In genomic region chr15:75738647-75739325, GRCh38 we compare ENCODE assay signal across 1 cellular context.
A peak's percentile ranks its signal among the peaks of the same experiment; 100 is the strongest.
TF ChIP-seq lines count a peak whose summit lies in the region.

No MANE protein-coding gene starts in this region.

TF ChIP-seq in K562, 482 proteins besides CTCF, POLR2A, EP300 and RAD21 (continued from another document and continues in another):
- no peak for TF ChIP-seq TSHZ1 (CRISPR knock-in tag; IDR thresholded peaks at IDR 0.05)
- no peak for TF ChIP-seq ZNF589 (CRISPR knock-in tag; IDR thresholded peaks at IDR 0.05; ENCODE audit: low read depth)
- peak; percentile 59 for TF ChIP-seq EGR1 (conservative IDR thresholded peaks at IDR 0.05)
- peak; percentile 66; the same call in 1 of the 2 replicates for TF ChIP-seq NR3C1 (CRISPR knock-in tag; IDR thresholded peaks at IDR 0.05)
- TF ChIP-seq MYC (IDR thresholded peaks at IDR 0.05; ENCODE audit: low read depth, low read length), result peak; percentile 89
- peak; percentile 94; the same call in 1 of the 2 replicates for TF ChIP-seq MYC (CRISPR knock-in tag; IDR thresholded peaks at IDR 0.05; ENCODE audit: borderline replicate concordance, low read depth)
- 0 out of 2 replicates have a peak, but pooled peaks have one; percentile 26 for TF ChIP-seq BCOR (IDR thresholded peaks at IDR 0.05)
- no peak for TF ChIP-seq NR4A1 (CRISPR knock-in tag; IDR thresholded peaks at IDR 0.05)
- TF ChIP-seq NR4A1 (tag; IDR thresholded peaks at IDR 0.05), result 0 out of 2 replicates have a peak, but pooled peaks have one; percentile 23
- TF ChIP-seq ETS2 (tag; IDR thresholded peaks at IDR 0.05; ENCODE audit: borderline replicate concordance, poor library complexity, severe bottlenecking), result no peak
- TF ChIP-seq PHB2 (IDR thresholded peaks at IDR 0.05; ENCODE audit: low read depth), result no peak
- peak; percentile 84 to 93 for TF ChIP-seq E2F6 (IDR thresholded peaks at IDR 0.05; ENCODE audit: borderline replicate concordance in 1 of 2, extremely low read depth in 1 of 2, insufficient read depth in 1 of 2, insufficient read length in 1 of 2, low read depth in 1 of 2, low read length in 1 of 2, poor library complexity in 1 of 2, severe bottlenecking in 1 of 2)
- peak; percentile 70; the same call in 1 of the 2 replicates for TF ChIP-seq HDAC2 (IDR thresholded peaks at IDR 0.05)
- peak; percentile 74 for TF ChIP-seq ZFX (CRISPR knock-in tag; IDR thresholded peaks at IDR 0.05)
- TF ChIP-seq HINFP (tag; conservative IDR thresholded peaks at IDR 0.05; ENCODE audit: low read depth), result peak; percentile 34; the same call in 1 of the 2 replicates
- TF ChIP-seq HLTF (IDR thresholded peaks at IDR 0.05), result 0 out of 2 replicates have a peak, but pooled peaks have one; percentile 21
- no peak for TF ChIP-seq ZNF175 (CRISPR knock-in tag; IDR thresholded peaks at IDR 0.05; ENCODE audit: low read depth)
- TF ChIP-seq ETV5 (CRISPR knock-in tag; IDR thresholded peaks at IDR 0.05; ENCODE audit: low read depth), result no peak
- TF ChIP-seq ARID4B (CRISPR knock-in tag; IDR thresholded peaks at IDR 0.05), result peak; percentile 91
- 0 out of 2 replicates have a peak, but pooled peaks have one; percentile 36 for TF ChIP-seq ZBTB2 (IDR thresholded peaks at IDR 0.05)
- no peak for TF ChIP-seq NFE2L1 (tag; IDR thresholded peaks at IDR 0.05; ENCODE audit: borderline replicate concordance, low read depth)
- 0 out of 2 replicates have a peak, but pooled peaks have one; percentile 65 for TF ChIP-seq ATF7 (IDR thresholded peaks at IDR 0.05)
- TF ChIP-seq FUS (optimal IDR thresholded peaks at IDR 0.05; ENCODE audit: low read depth, low read length), result no peak
- TF ChIP-seq GATAD2A (IDR thresholded peaks at IDR 0.05), result no peak
- TF ChIP-seq ZNF134 (CRISPR knock-in tag; conservative IDR thresholded peaks at IDR 0.05), result no peak
- TF ChIP-seq DLX4 (CRISPR knock-in tag; IDR thresholded peaks at IDR 0.05), result no peak
- peak; percentile 55 to 85 for TF ChIP-seq MAZ (CRISPR knock-in tag; conservative IDR thresholded peaks at IDR 0.05 in 1 of 2, IDR thresholded peaks at IDR 0.05 in 1 of 2)
- no peak for TF ChIP-seq MEIS2 (IDR thresholded peaks at IDR 0.05; ENCODE audit: partially characterized antibody)
- 0 out of 2 replicates have a peak, but pooled peaks have one; percentile 21 for TF ChIP-seq TOE1 (IDR thresholded peaks at IDR 0.05; ENCODE audit: borderline replicate concordance)
- TF ChIP-seq TOE1 (CRISPR knock-in tag; IDR thresholded peaks at IDR 0.05; ENCODE audit: borderline replicate concordance, low read depth), result 0 out of 2 replicates have a peak, but pooled peaks have one; percentile 78
- no peak for TF ChIP-seq LARP7 (IDR thresholded peaks at IDR 0.05)
- no peak for TF ChIP-seq FOXJ3 (CRISPR knock-in tag; IDR thresholded peaks at IDR 0.05)
- peak; percentile 78 for TF ChIP-seq ZNF592 (IDR thresholded peaks at IDR 0.05)
- TF ChIP-seq FIP1L1 (IDR thresholded peaks at IDR 0.05; ENCODE audit: low read depth, low read length, poor library complexity, severe bottlenecking), result peak; percentile 16
- no peak for TF ChIP-seq KLF6 (CRISPR knock-in tag; IDR thresholded peaks at IDR 0.05; ENCODE audit: borderline replicate concordance)
- no peak for TF ChIP-seq ZNF124 (CRISPR knock-in tag; IDR thresholded peaks at IDR 0.05)
- TF ChIP-seq NR0B1 (IDR thresholded peaks at IDR 0.05; ENCODE audit: partially characterized antibody), result no peak
- TF ChIP-seq RFX1 (IDR thresholded peaks at IDR 0.05), result no peak
- 0 out of 2 replicates have a peak, but pooled peaks have one; percentile 19 for TF ChIP-seq CC2D1A (IDR thresholded peaks at IDR 0.05)
- peak; percentile 58; the same call in 1 of the 2 replicates for TF ChIP-seq PHF8 (IDR thresholded peaks at IDR 0.05; ENCODE audit: borderline replicate concordance, low read length)
- no peak for TF ChIP-seq ATF1 (CRISPR knock-in tag; IDR thresholded peaks at IDR 0.05)
- TF ChIP-seq ATF1 (tag; IDR thresholded peaks at IDR 0.05), result peak; percentile 94
- TF ChIP-seq MAX (CRISPR knock-in tag; IDR thresholded peaks at IDR 0.05), result peak; percentile 100
- TF ChIP-seq MNT (conservative IDR thresholded peaks at IDR 0.05), result peak; percentile 94 to 96
